In genomic region chr12:47717443-47718193, GRCh38 we compare ENCODE assay signal across 1 cellular context.
TF ChIP-seq lines count a peak whose summit lies in the region.

No MANE protein-coding gene starts in this region.

TF ChIP-seq in HepG2, 621 proteins besides CTCF, POLR2A, EP300 and RAD21 (continued from another document and continues in another):
- TF ChIP-seq IRF2 (CRISPR knock-in tag; IDR thresholded peaks at IDR 0.05), result 0 out of 2 replicates have a peak, but pooled peaks have one; percentile 16
- no peak for TF ChIP-seq ZNF234 (CRISPR knock-in tag; conservative IDR thresholded peaks at IDR 0.05)
- TF ChIP-seq ZKSCAN5 (CRISPR knock-in tag; IDR thresholded peaks at IDR 0.05), result no peak
- TF ChIP-seq ZBTB10 (CRISPR knock-in tag; IDR thresholded peaks at IDR 0.05; ENCODE audit: borderline replicate concordance), result no peak
- TF ChIP-seq ZNF224 (CRISPR knock-in tag; IDR thresholded peaks at IDR 0.05), result no peak
- TF ChIP-seq GTF3A (CRISPR knock-in tag; conservative IDR thresholded peaks at IDR 0.05), result no peak
- no peak for TF ChIP-seq HNRNPLL (IDR thresholded peaks at IDR 0.05; ENCODE audit: low read depth, low read length, poor library complexity, severe bottlenecking)
- TF ChIP-seq STAG1 (CRISPR knock-in tag; IDR thresholded peaks at IDR 0.05), result peak; percentile 55
- TF ChIP-seq E2F2 (CRISPR knock-in tag; IDR thresholded peaks at IDR 0.05; ENCODE audit: borderline replicate concordance), result no peak
- no peak for TF ChIP-seq WIZ (CRISPR knock-in tag; IDR thresholded peaks at IDR 0.05)
- TF ChIP-seq ZNF616 (CRISPR knock-in tag; IDR thresholded peaks at IDR 0.05; ENCODE audit: low read depth), result no peak
- TF ChIP-seq ZKSCAN1 (IDR thresholded peaks at IDR 0.05; ENCODE audit: low read length), result no peak
- no peak for TF ChIP-seq ZNF598 (CRISPR knock-in tag; IDR thresholded peaks at IDR 0.05; ENCODE audit: borderline replicate concordance)
- TF ChIP-seq RNF2 (conservative IDR thresholded peaks at IDR 0.05; ENCODE audit: low read depth), result no peak
- TF ChIP-seq GPN1 (CRISPR knock-in tag; IDR thresholded peaks at IDR 0.05; ENCODE audit: borderline replicate concordance), result no peak
- no peak for TF ChIP-seq SSRP1 (CRISPR knock-in tag; IDR thresholded peaks at IDR 0.05)
- no peak for TF ChIP-seq TRIM22 (IDR thresholded peaks at IDR 0.05)
- TF ChIP-seq ZNF136 (CRISPR knock-in tag; IDR thresholded peaks at IDR 0.05; ENCODE audit: low read depth), result no peak
- no peak for TF ChIP-seq SMYD3 (CRISPR knock-in tag; IDR thresholded peaks at IDR 0.05)
- no peak for TF ChIP-seq ZFP37 (CRISPR knock-in tag; IDR thresholded peaks at IDR 0.05; ENCODE audit: borderline replicate concordance)
- TF ChIP-seq SKI (IDR thresholded peaks at IDR 0.05; ENCODE audit: partially characterized antibody), result no peak
- TF ChIP-seq IKZF5 (CRISPR knock-in tag; IDR thresholded peaks at IDR 0.05), result peak; percentile 37; the same call in 1 of the 2 replicates
- 0 out of 2 replicates have a peak, but pooled peaks have one; percentile 22 for TF ChIP-seq ELF3 (CRISPR knock-in tag; IDR thresholded peaks at IDR 0.05)
- no peak for TF ChIP-seq SRSF4 (IDR thresholded peaks at IDR 0.05; ENCODE audit: low read depth, low read length, poor library complexity, severe bottlenecking)
- no peak for TF ChIP-seq TAF1 (CRISPR knock-in tag; IDR thresholded peaks at IDR 0.05)
- TF ChIP-seq UBTF (CRISPR knock-in tag; IDR thresholded peaks at IDR 0.05), result no peak
- no peak for TF ChIP-seq PBX2 (CRISPR knock-in tag; IDR thresholded peaks at IDR 0.05)
- TF ChIP-seq ZFP36L1 (CRISPR knock-in tag; IDR thresholded peaks at IDR 0.05), result no peak
- no peak for TF ChIP-seq HNF4G (IDR thresholded peaks at IDR 0.05; ENCODE audit: borderline replicate concordance, low read depth, low read length)
- TF ChIP-seq HNF4G (CRISPR knock-in tag; IDR thresholded peaks at IDR 0.05; ENCODE audit: borderline replicate concordance, low read depth), result no peak
- no peak for TF ChIP-seq ZNF550 (CRISPR knock-in tag; IDR thresholded peaks at IDR 0.05; ENCODE audit: borderline replicate concordance)
- TF ChIP-seq TOPORS (CRISPR knock-in tag; IDR thresholded peaks at IDR 0.05), result no peak
- no peak for TF ChIP-seq IRF1 (CRISPR knock-in tag; IDR thresholded peaks at IDR 0.05; ENCODE audit: low read depth)
- TF ChIP-seq ZIK1 (CRISPR knock-in tag; IDR thresholded peaks at IDR 0.05; ENCODE audit: borderline replicate concordance, low read depth), result no peak
- TF ChIP-seq JUND (CRISPR knock-in tag; IDR thresholded peaks at IDR 0.05), result no peak
- TF ChIP-seq RXRA (CRISPR knock-in tag; IDR thresholded peaks at IDR 0.05), result no peak
- no peak for TF ChIP-seq TBL1XR1 (IDR thresholded peaks at IDR 0.05; ENCODE audit: borderline replicate concordance, low read length, partially characterized antibody)
- TF ChIP-seq NR2F6 (IDR thresholded peaks at IDR 0.05), result no peak
- TF ChIP-seq NR2F6 (CRISPR knock-in tag; IDR thresholded peaks at IDR 0.05), result no peak
- no peak for TF ChIP-seq GFI1 (CRISPR knock-in tag; IDR thresholded peaks at IDR 0.05; ENCODE audit: borderline replicate concordance)
- no peak for TF ChIP-seq ZMYM2 (CRISPR knock-in tag; IDR thresholded peaks at IDR 0.05)
- no peak for TF ChIP-seq ZNF33B (CRISPR knock-in tag; IDR thresholded peaks at IDR 0.05)
- no peak for TF ChIP-seq MYPOP (CRISPR knock-in tag; IDR thresholded peaks at IDR 0.05)
- TF ChIP-seq ZFP36L2 (CRISPR knock-in tag; IDR thresholded peaks at IDR 0.05), result no peak
- peak; percentile 51; the same call in 1 of the 2 replicates for TF ChIP-seq ZNF652 (CRISPR knock-in tag; IDR thresholded peaks at IDR 0.05; ENCODE audit: borderline replicate concordance, low read depth)
- peak; percentile 40; the same call in 1 of the 2 replicates for TF ChIP-seq ZBTB25 (CRISPR knock-in tag; IDR thresholded peaks at IDR 0.05)
- TF ChIP-seq TEAD3 (CRISPR knock-in tag; optimal IDR thresholded peaks at IDR 0.05; ENCODE audit: borderline replicate concordance), result peak; percentile 7
- TF ChIP-seq ELF4 (CRISPR knock-in tag; IDR thresholded peaks at IDR 0.05; ENCODE audit: borderline replicate concordance), result no peak
- TF ChIP-seq SIX1 (CRISPR knock-in tag; IDR thresholded peaks at IDR 0.05; ENCODE audit: borderline replicate concordance), result no peak
- TF ChIP-seq ARID5B (CRISPR knock-in tag; IDR thresholded peaks at IDR 0.05), result peak; percentile 31; the same call in 1 of the 2 replicates
